In the genomic region with DNA sequence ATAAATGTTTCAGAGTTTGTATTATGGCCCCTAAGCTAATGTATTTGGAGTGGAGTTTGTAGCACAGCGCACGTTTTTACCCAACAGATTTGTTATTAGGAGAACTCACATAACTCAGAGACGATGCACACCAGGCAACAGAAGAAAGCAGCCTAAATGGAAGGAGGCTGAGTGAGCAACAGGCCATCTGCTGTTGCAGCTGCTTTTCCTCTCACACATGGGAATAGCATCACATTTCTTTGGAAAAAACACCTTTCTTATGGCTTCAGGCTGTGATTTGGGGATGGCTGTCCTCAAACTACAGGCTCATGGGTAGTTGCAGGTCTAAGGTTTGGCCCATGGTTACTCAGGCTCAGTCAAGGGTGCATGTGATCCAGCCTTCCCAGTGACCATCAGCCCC, we compare ENCODE assay signal across 19 cellular contexts.
"Had no signal": no experiment of that assay in that cellular context is flagged by ENCODE, and none has a peak within 500 bp of the region (broad histone marks: within the 10 kb centered on the region; RNA-seq: fewer than 3 reads in every experiment).

No MANE protein-coding gene starts in this region.

- DNase-seq: Kasumi-1, MM.1S, NCI-H1092 treated with DMSO at 0.1 percent for 48 hours, NCI-H1436, NCI-H1694, NCI-H187 treated with DMSO at 0.1 percent for 48 hours, NCI-H2029 treated with DMSO at 0.1 percent for 48 hours, NCI-H226, NCI-H446, NCI-H510A, NCI-H524 treated with DMSO at 0.1 percent for 48 hours, NCI-H69, NCI-H774, Right ventricle myocardium superior, RPMI8226, SIG-M5, SK-N-SH, SW 1271 had no signal

- ATAC-seq: K562 had no signal
